In the genomic region with DNA sequence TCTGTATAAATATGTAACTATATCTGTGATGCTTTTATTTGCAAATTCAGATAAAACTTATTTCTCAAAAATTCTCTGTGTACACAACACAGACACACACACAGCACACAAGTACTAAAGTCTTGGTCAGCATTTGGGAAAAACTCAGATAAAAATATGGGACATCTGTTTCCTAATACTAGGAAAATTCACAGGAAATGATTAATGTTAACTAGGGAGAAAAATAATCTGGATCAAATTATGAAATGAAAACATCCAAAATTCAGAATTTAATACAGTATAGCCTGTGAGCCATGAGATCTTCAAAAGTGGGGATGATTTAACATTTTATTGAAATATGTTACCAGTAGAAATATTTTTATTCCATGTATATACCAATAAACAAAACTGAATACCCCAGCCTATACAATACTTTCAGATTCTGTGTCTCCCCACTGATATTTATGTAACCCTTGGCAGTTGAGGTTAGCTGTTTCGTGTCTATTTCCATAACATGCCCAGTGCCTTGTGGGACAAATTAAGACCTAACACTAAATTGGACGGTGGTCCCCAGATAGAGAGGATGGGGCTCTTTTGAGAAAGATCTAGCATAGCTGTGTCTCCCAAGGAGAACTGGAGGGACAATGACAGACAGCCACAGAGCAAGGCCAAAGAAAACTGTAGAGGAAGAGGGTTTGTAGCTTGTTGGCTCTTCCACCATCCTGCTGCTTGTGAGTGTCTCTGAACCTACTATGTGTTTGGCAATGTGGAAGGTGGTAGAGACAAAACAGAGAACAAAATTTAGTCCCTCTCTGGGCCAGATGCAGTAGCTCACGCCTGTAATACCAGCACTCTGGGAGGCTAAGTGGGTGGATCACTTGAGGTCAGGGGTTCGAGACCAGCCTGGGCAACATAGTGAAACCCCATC, we compare ENCODE assay signal across 27 cellular contexts. TPM values are rescaled to one million over a fixed set of nuclear protein-coding genes. Genes with fewer than 3 reads are reported as not detected.
DNase-seq lines count a peak whose midpoint lies in the region; ATAC-seq and TF ChIP-seq lines count a peak whose summit lies in the region.
"Had no signal": no experiment of that assay in that cellular context is flagged by ENCODE, and none has a peak within 500 bp of the region (broad histone marks: within the 10 kb centered on the region; RNA-seq: fewer than 3 reads in every experiment).

No MANE protein-coding gene starts in this region.

- no peaks in the 10 kb centered on the region for H3K9me3 ChIP-seq in adipocyte (ENCODE audit: control insufficient read depth, low read length)
- H3K9me3 ChIP-seq: pancreas had no signal

- H3K36me3 ChIP-seq in adipocyte (ENCODE audit: control insufficient read depth, insufficient read depth, low read length, severe bottlenecking) = no peaks in the 10 kb centered on the region
- H3K36me3 ChIP-seq: pancreas had no signal

- H3K27ac Mint-ChIP-seq in Calu3 (ENCODE audit: unreplicated experiment) = no peak overlapping the region
- H3K27ac Mint-ChIP-seq: CD14-positive monocyte; naive B cell; stimulated activated naive CD8-positive, alpha-beta T cell treated with anti-CD3 and anti-CD28 coated beads, Interleukin-15, Interleukin-2, amounts not matched to agents 100 ng/mL and 50 ng/mL, for 24 hours had no signal

- H3K4me3 Mint-ChIP-seq in Calu3 (ENCODE audit: low read depth, unreplicated experiment) = no peak overlapping the region
- H3K4me3 Mint-ChIP-seq: CD14-positive monocyte; naive B cell; stimulated activated naive CD8-positive, alpha-beta T cell treated with anti-CD3 and anti-CD28 coated beads, Interleukin-15, Interleukin-2, amounts not matched to agents 100 ng/mL and 50 ng/mL, for 24 hours had no signal

- DNase-seq in EH (ENCODE audit: low read depth) = peak; percentile 42
- no peak for DNase-seq in adipocyte (ENCODE audit: low read depth)
- peak; percentile 39 for DNase-seq in fibroblast of pulmonary artery (ENCODE audit: low read depth)
- DNase-seq in sciatic nerve (ENCODE audit: low spot score) = no peak
- no peak for DNase-seq in effector CD8-positive, alpha-beta T cell (lab: John Stamatoyannopoulos, UW)
- DNase-seq in pons (ENCODE audit: low spot score) = no peak
- no peak for DNase-seq in Calu3
- DNase-seq in activated CD4-positive, alpha-beta T cell treated with anti-CD3 and anti-CD28 coated beads for 48 hours = no peak
- DNase-seq: activated CD4-positive, CD25-positive, alpha-beta regulatory T cell treated with anti-CD3 and anti-CD28 coated beads, Interleukin-2, amount 50 U/mL, for 72 hours; activated effector memory CD4-positive, alpha-beta T cell treated with Interleukin-2 at 50 U/mL for 16 hours; caudate nucleus; DMS 273 treated with DMSO at 0.1 percent for 48 hours; effector CD4-positive, alpha-beta T cell; GF-D8; hypothalamus; islet precursor cell; Kasumi-1; mesenchymal stem cell; naive B cell; NCI-H1092 treated with DMSO at 0.1 percent for 48 hours; NCI-H2029 treated with DMSO at 0.1 percent for 48 hours; NCI-H446 treated with DMSO at 0.1 percent for 48 hours; NK-92 treated with Interleukin-12 subunit alpha and Interleukin-12 subunit beta, amount 100 ng/mL, for 24 hours; pancreas; stimulated activated CD4-positive, alpha-beta T cell treated with anti-CD3 and anti-CD28 coated beads, Interleukin-2, amount 100 ng/mL, for 24 hours had no signal

- H3K4me1 ChIP-seq in adipocyte (ENCODE audit: control insufficient read depth, insufficient read depth, low read length) = peaks cover 51% of the 10 kb centered on the region

- H3K4me3 ChIP-seq in adipocyte (ENCODE audit: low read length) = no peak overlapping the region
- H3K4me3 ChIP-seq in fibroblast of pulmonary artery (replicated peaks; ENCODE audit: low read depth, low read length) = no peak overlapping the region
- H3K4me3 ChIP-seq: pancreas had no signal

- TF ChIP-seq CTCF in fibroblast of pulmonary artery (IDR thresholded peaks at IDR 0.05; ENCODE audit: low read length, missing control alignments) = no peak
- no peak for TF ChIP-seq CTCF in Calu3 (IDR thresholded peaks at IDR 0.05; ENCODE audit: unreplicated experiment)

- H3K4me1 Mint-ChIP-seq in Calu3 (ENCODE audit: low read depth, unreplicated experiment) = peaks cover 1% of the 10 kb centered on the region
- H3K4me1 Mint-ChIP-seq: CD14-positive monocyte, naive B cell had no signal

- no TSS peak for BruUV-seq in Calu3 (replicated peaks; lab: Mats Ljungman, UMichigan)

- peak overlapping the region; percentile 1 for H3K9ac ChIP-seq in adipocyte (ENCODE audit: low read length)

- no peaks in the 10 kb centered on the region for H3K36me3 Mint-ChIP-seq in Calu3 (ENCODE audit: insufficient read depth, unreplicated experiment)
- H3K36me3 Mint-ChIP-seq: CD14-positive monocyte, naive B cell had no signal

- no peaks in the 10 kb centered on the region for H3K9me3 Mint-ChIP-seq in Calu3 (ENCODE audit: low read depth, unreplicated experiment)
- H3K9me3 Mint-ChIP-seq: CD14-positive monocyte; naive B cell; stimulated activated naive CD8-positive, alpha-beta T cell treated with anti-CD3 and anti-CD28 coated beads, Interleukin-15, Interleukin-2, amounts not matched to agents 100 ng/mL and 50 ng/mL, for 24 hours had no signal

- intact Hi-C loops in sciatic nerve (cut with DNase I) (no loop called here), Calu3 (cut with micrococcal nuclease; ENCODE audit: unreplicated experiment) (no loop called here)

- no peaks in the 10 kb centered on the region for H3K27me3 Mint-ChIP-seq in Calu3 (ENCODE audit: unreplicated experiment)

- ATAC-seq in sciatic nerve = peak; percentile 55
- ATAC-seq: pancreas had no signal

- CTCF ChIA-PET in Calu3 (lab: Charles Lee) = no interaction called here

- H3K27me3 ChIP-seq in adipocyte (replicated peaks; ENCODE audit: control insufficient read depth, insufficient read depth, low read length) = no peaks in the 10 kb centered on the region
- H3K27me3 ChIP-seq: pancreas had no signal

RNA-seq across cellular contexts. Expression of a gene that starts 47.2 kb away (rescaled TPM):
- 67.8 TPM for total RNA-seq in sciatic nerve
- total RNA-seq in Calu3 (2022) = 72.2 and 85.6 TPM in 2 replicates

Comparison
In these comparisons a context has a peak if more than half of its experiments do, and no peak if none do; other contexts are left out.
1. DNase-seq: peak in EH (single experiment) and fibroblast of pulmonary artery (single experiment); none in adipocyte (single experiment), sciatic nerve (single experiment), effector CD8-positive, alpha-beta T cell (single experiment), pons (single experiment), Calu3 (single experiment) and activated CD4-positive, alpha-beta T cell treated with anti-CD3 and anti-CD28 coated beads for 48 hours (single experiment).